Comparison of ENCODE assay signal across 1 cellular context in genomic region chr2:199480966-199481365, GRCh38.
TF ChIP-seq lines count a peak whose summit lies in the region.

No MANE protein-coding gene starts in this region.

TF ChIP-seq in H1, 55 proteins besides CTCF, POLR2A, EP300 and RAD21:
- no peak for TF ChIP-seq BCL11A (IDR thresholded peaks at IDR 0.05; ENCODE audit: low read depth in 2 of 2, low read length in 2 of 2)
- no peak for TF ChIP-seq SP1 (IDR thresholded peaks at IDR 0.05; ENCODE audit: low read depth, low read length)
